Comparison of ENCODE assay signal across 8 cellular contexts in genomic region chr1:154974808-154975408, GRCh38. TPM values are rescaled to one million over a fixed set of nuclear protein-coding genes. Genes with fewer than 3 reads are reported as not detected.
DNase-seq lines count a peak whose midpoint lies in the region; ATAC-seq and TF ChIP-seq lines count a peak whose summit lies in the region.

No MANE protein-coding gene starts in this region.

- CTCF ChIA-PET in activated CD4-positive, alpha-beta T cell treated with anti-CD3 and anti-CD28 coated beads, Interleukin-2, amount 10 ng/mL, durations not matched to agents 7 days and 5 days (lab: Charles Lee), result interaction anchor here (1.2 to 6.4 kb wide), 5 partner anchors 8 to 110 kb away, joined by 3 to 26 read pairs (median 9); partner anchors contain the start of genes FLAD1, PBXIP1 and PYGO2

- H3K9me3 ChIP-seq in right lobe of liver, result no peaks in the 10 kb centered on the region

- H3K9me3 Mint-ChIP-seq in activated CD4-positive, alpha-beta T cell treated with anti-CD3 and anti-CD28 coated beads, Interleukin-2, amount 10 ng/mL, durations not matched to agents 7 days and 5 days, result no peaks in the 10 kb centered on the region

- H3K27me3 Mint-ChIP-seq in activated CD4-positive, alpha-beta T cell treated with anti-CD3 and anti-CD28 coated beads, Interleukin-2, amount 10 ng/mL, durations not matched to agents 7 days and 5 days, result no peaks in the 10 kb centered on the region

- peak; percentile 78 for TF ChIP-seq POLR2A in right lobe of liver (IDR thresholded peaks at IDR 0.05)

- H3K36me3 ChIP-seq in right lobe of liver, result peaks cover 0 to 12% (median 4%) of the 10 kb centered on the region in 4 donors

- peak; percentile 42 for ATAC-seq in GM19397 (IDR thresholded peaks at IDR 0.05; ENCODE audit: unreplicated experiment)
- ATAC-seq in HG03521 (IDR thresholded peaks at IDR 0.05; ENCODE audit: unreplicated experiment), result peak; percentile 36
- peak; percentile 37 to 61 (median 55) for ATAC-seq in right lobe of liver

- peak overlapping the region; percentile 98 to 99 (median 99) for H3K27ac ChIP-seq in right lobe of liver

- intact Hi-C loops in right lobe of liver (cut with DNase I), result no loop called here

- no peaks in the 10 kb centered on the region for H3K27me3 ChIP-seq in right lobe of liver

- H3K4me3 Mint-ChIP-seq in activated CD4-positive, alpha-beta T cell treated with anti-CD3 and anti-CD28 coated beads, Interleukin-2, amount 10 ng/mL, durations not matched to agents 7 days and 5 days, result no peak overlapping the region

- H3K4me1 Mint-ChIP-seq in activated CD4-positive, alpha-beta T cell treated with anti-CD3 and anti-CD28 coated beads, Interleukin-2, amount 10 ng/mL, durations not matched to agents 7 days and 5 days, result peaks cover 39% of the 10 kb centered on the region

- 0% methylated on average over 30 of the region's 30 CpGs for WGBS in right lobe of liver (ENCODE audit: insufficient coverage, low coverage, low lambda C conversion rate, missing lambda C conversion rate)

- peaks cover 0 to 37% (median 14%) of the 10 kb centered on the region in 4 donors for H3K4me1 ChIP-seq in right lobe of liver

- peak overlapping the region; percentile 41 to 83 (median 63) for H3K4me3 ChIP-seq in right lobe of liver

- DNase-seq in CD1c-positive myeloid dendritic cell (ENCODE audit: extremely low spot score), result peak; percentile 99
- DNase-seq in NCI-H526 treated with DMSO at 0.1 percent for 48 hours (lab: John Stamatoyannopoulos, UW), result peak; percentile 100
- peak; percentile 97 for DNase-seq in activated CD4-positive, alpha-beta T cell treated with anti-CD3 and anti-CD28 coated beads, Interleukin-2, amount 10 ng/mL, durations not matched to agents 7 days and 5 days
- DNase-seq in ecto neural progenitor cell (ENCODE audit: low spot score), result peak; percentile 97
- peak; percentile 95 to 96 (median 96) for DNase-seq in right lobe of liver
- peak; percentile 90 to 93 for DNase-seq in stimulated activated CD4-positive, alpha-beta T cell treated with anti-CD3 and anti-CD28 coated beads, Interleukin-4, amount 100 ng/mL, for 4 hours

- no peak for TF ChIP-seq CTCF in right lobe of liver (IDR thresholded peaks at IDR 0.05)

- POLR2A ChIA-PET in activated CD4-positive, alpha-beta T cell treated with anti-CD3 and anti-CD28 coated beads, Interleukin-2, amount 10 ng/mL, durations not matched to agents 7 days and 5 days (lab: Charles Lee), result interaction anchor here (0.5 to 1.6 kb wide), 3 partner anchors 13 to 20 kb away, joined by 3 to 6 read pairs (median 5); partner anchors contain the start of gene PYGO2

- H3K36me3 Mint-ChIP-seq in activated CD4-positive, alpha-beta T cell treated with anti-CD3 and anti-CD28 coated beads, Interleukin-2, amount 10 ng/mL, durations not matched to agents 7 days and 5 days (ENCODE audit: low read depth), result peaks cover 33% of the 10 kb centered on the region

- no peak overlapping the region for H3K27ac Mint-ChIP-seq in activated CD4-positive, alpha-beta T cell treated with anti-CD3 and anti-CD28 coated beads, Interleukin-2, amount 10 ng/mL, durations not matched to agents 7 days and 5 days

RNA-seq across cellular contexts. Expression of gene CKS1B, which starts 0.4 kb away (rescaled TPM):
- 100 to 1,000 TPM; 147 to 157 TPM for total RNA-seq in activated CD4-positive, alpha-beta T cell treated with anti-CD3 and anti-CD28 coated beads, Interleukin-2, amount 10 ng/mL, durations not matched to agents 7 days and 5 days
- 10 to 100 TPM; 14.9 to 51.7 (median 23.1) TPM for total RNA-seq in right lobe of liver

RNA-seq across cellular contexts. Expression of gene SHC1, which starts 4.4 kb away (rescaled TPM):
- total RNA-seq in activated CD4-positive, alpha-beta T cell treated with anti-CD3 and anti-CD28 coated beads, Interleukin-2, amount 10 ng/mL, durations not matched to agents 7 days and 5 days, result 100 to 1,000 TPM in 1 of 2 experiments, 10 to 100 TPM in 1; 75.1 to 104 TPM
- 100 to 1,000 TPM in 1 of 6 experiments, 10 to 100 TPM in 5; 44.6 to 108 (median 75.3) TPM for total RNA-seq in right lobe of liver

RNA-seq across cellular contexts. Expression of gene FLAD1, which starts 8.2 kb away (rescaled TPM):
- total RNA-seq in activated CD4-positive, alpha-beta T cell treated with anti-CD3 and anti-CD28 coated beads, Interleukin-2, amount 10 ng/mL, durations not matched to agents 7 days and 5 days, result 10 to 100 TPM; 41.2 to 41.3 TPM
- total RNA-seq in right lobe of liver, result 10 to 100 TPM; 18.3 to 33.1 (median 24.6) TPM

RNA-seq across cellular contexts. Expression of gene PYGO2, which starts 13.3 kb away (rescaled TPM):
- total RNA-seq in activated CD4-positive, alpha-beta T cell treated with anti-CD3 and anti-CD28 coated beads, Interleukin-2, amount 10 ng/mL, durations not matched to agents 7 days and 5 days, result 10 to 100 TPM; 50.0 to 50.2 TPM
- total RNA-seq in right lobe of liver, result 10 to 100 TPM in 4 of 6 experiments, 1 to 10 TPM in 2; 9.1 to 13.5 (median 10.9) TPM

RNA-seq across cellular contexts. Expression of gene LENEP, which starts 18.5 kb away (rescaled TPM):
- 1 to 10 TPM in 1 of 2 experiments, under 1 TPM in 1; 0.85 to 1.0 TPM for total RNA-seq in activated CD4-positive, alpha-beta T cell treated with anti-CD3 and anti-CD28 coated beads, Interleukin-2, amount 10 ng/mL, durations not matched to agents 7 days and 5 days
- not detected for total RNA-seq in right lobe of liver

Comparison
In these comparisons a context has a peak if more than half of its experiments do, and no peak if none do; other contexts are left out.
1. Peak in every context shown above with its lines: DNase-seq, ATAC-seq, H3K4me3 ChIP-seq and H3K27ac ChIP-seq.